ENCODE assay signal across 1 cellular context in the genomic region with DNA sequence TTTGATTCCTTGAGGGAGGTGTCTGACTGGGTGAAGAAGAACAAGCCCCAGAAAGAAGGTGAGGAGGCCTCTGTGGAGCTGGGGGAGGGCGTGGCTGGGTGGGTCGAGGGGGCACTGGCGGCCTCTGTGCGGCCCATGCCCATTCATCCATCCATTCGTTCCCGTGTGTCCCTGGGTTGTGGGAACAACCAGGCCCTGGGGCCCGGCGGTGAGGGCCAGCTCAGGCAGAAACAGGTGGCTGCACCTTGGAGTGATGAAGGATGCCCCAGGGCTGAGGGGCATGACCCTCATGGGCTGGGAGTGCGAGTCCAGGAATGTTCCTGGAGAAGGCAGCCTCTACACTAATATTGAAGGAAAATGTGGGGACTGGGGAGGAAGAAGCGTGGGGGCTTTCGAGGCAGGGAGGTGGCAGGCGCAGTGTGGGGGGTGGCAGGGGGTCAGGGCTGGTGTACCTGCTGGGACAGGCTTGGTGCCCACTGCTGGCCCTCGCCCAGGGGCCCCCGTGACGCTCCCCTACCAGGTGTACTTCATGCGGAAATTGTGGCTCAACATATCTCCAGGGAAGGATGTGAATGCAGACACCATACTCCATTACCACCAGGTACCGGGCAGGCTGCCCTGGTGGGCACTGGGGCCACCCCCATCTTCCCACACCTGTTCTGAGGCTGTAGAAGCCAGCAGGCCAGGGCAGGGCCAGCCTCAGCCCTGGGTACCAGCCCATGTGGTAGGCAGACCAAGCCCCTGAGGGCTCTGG.
TF ChIP-seq lines count a peak whose summit lies in the region.

No MANE protein-coding gene starts in this region.

TF ChIP-seq in GM23338, 12 proteins besides CTCF, POLR2A, EP300 and RAD21:
- TF ChIP-seq EZH2 (IDR thresholded peaks at IDR 0.05; ENCODE audit: low read depth, unreplicated experiment) (no peak), ZNF331 (CRISPR knock-in tag; IDR thresholded peaks at IDR 0.05; ENCODE audit: low read depth) (no peak), POLR2AphosphoS5 (IDR thresholded peaks at IDR 0.05; ENCODE audit: low read depth) (no peak), EZH2phosphoT487 (IDR thresholded peaks at IDR 0.05; ENCODE audit: unreplicated experiment) (no peak), NANOG (IDR thresholded peaks at IDR 0.05; ENCODE audit: borderline replicate concordance) (no peak)
- TF ChIP-seq, protein P1, sequence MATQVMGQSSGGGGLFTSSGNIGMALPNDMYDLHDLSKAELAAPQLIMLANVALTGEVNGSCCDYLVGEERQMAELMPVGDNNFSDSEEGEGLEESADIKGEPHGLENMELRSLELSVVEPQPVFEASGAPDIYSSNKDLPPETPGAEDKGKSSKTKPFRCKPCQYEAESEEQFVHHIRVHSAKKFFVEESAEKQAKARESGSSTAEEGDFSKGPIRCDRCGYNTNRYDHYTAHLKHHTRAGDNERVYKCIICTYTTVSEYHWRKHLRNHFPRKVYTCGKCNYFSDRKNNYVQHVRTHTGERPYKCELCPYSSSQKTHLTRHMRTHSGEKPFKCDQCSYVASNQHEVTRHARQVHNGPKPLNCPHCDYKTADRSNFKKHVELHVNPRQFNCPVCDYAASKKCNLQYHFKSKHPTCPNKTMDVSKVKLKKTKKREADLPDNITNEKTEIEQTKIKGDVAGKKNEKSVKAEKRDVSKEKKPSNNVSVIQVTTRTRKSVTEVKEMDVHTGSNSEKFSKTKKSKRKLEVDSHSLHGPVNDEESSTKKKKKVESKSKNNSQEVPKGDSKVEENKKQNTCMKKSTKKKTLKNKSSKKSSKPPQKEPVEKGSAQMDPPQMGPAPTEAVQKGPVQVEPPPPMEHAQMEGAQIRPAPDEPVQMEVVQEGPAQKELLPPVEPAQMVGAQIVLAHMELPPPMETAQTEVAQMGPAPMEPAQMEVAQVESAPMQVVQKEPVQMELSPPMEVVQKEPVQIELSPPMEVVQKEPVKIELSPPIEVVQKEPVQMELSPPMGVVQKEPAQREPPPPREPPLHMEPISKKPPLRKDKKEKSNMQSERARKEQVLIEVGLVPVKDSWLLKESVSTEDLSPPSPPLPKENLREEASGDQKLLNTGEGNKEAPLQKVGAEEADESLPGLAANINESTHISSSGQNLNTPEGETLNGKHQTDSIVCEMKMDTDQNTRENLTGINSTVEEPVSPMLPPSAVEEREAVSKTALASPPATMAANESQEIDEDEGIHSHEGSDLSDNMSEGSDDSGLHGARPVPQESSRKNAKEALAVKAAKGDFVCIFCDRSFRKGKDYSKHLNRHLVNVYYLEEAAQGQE (IDR thresholded peaks at IDR 0.05; ENCODE audit: unreplicated experiment): no peak
- TF ChIP-seq, protein P2, sequence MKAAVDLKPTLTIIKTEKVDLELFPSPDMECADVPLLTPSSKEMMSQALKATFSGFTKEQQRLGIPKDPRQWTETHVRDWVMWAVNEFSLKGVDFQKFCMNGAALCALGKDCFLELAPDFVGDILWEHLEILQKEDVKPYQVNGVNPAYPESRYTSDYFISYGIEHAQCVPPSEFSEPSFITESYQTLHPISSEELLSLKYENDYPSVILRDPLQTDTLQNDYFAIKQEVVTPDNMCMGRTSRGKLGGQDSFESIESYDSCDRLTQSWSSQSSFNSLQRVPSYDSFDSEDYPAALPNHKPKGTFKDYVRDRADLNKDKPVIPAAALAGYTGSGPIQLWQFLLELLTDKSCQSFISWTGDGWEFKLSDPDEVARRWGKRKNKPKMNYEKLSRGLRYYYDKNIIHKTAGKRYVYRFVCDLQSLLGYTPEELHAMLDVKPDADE (IDR thresholded peaks at IDR 0.05): no peak
